13 cellular contexts compared by ENCODE assay signal in the genomic region with DNA sequence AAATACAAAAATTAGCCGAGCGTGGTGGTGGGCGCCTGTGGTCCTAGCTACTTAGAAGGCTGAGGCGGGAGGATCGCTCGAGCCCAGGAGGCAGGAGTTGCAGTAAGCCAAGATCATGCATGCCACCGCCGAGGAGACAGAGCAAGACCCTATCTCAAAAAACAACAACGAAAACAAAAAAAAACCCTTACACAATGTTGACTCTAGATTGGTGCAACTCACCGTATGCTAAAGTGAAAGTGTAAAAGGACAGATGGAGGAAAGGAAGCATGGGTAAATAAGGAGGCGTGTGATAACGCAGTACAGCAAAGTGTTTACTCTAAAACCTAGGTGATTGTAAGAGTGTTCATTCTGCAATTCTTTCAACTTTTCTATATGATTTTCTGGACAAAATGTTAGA. TPM values are rescaled to one million over a fixed set of nuclear protein-coding genes. Genes with fewer than 3 reads are reported as not detected.
DNase-seq lines count a peak whose midpoint lies in the region; ATAC-seq and TF ChIP-seq lines count a peak whose summit lies in the region.
"Had no signal": no experiment of that assay in that cellular context is flagged by ENCODE, and none has a peak within 500 bp of the region (broad histone marks: within the 10 kb centered on the region; RNA-seq: fewer than 3 reads in every experiment).

No MANE protein-coding gene starts in this region.

- DNase-seq in NCI-H2171 treated with DMSO at 0.1 percent for 48 hours (lab: John Stamatoyannopoulos, UW) (peak; percentile 47), NCI-H2171 (lab: John Stamatoyannopoulos, UW) (no peak), memory B cell (ENCODE audit: low spot score in 2 of 2) (no peak), MCF 10A (ENCODE audit: unreplicated experiment) (no peak), MG63 (no peak), coronary artery (ENCODE audit: low spot score) (no peak)
- DNase-seq: H9, heart left ventricle, midbrain, small intestine had no signal

- no peak for TF ChIP-seq CTCF in MCF 10A (IDR thresholded peaks at IDR 0.05; ENCODE audit: unreplicated experiment)
- TF ChIP-seq CTCF in coronary artery (IDR thresholded peaks at IDR 0.05), result no peak

- H3K4me3 Mint-ChIP-seq in IgD-negative memory B cell, result peak overlapping the region; percentile 56 to 91 (median 88)
- H3K4me3 Mint-ChIP-seq in memory B cell, result peak overlapping the region; percentile 92
- no peak overlapping the region for H3K4me3 Mint-ChIP-seq in MCF 10A (ENCODE audit: unreplicated experiment)
- H3K4me3 Mint-ChIP-seq: H9 had no signal

- H3K4me1 Mint-ChIP-seq in IgD-negative memory B cell, result peaks cover 13 to 15% (median 15%) of the 10 kb centered on the region in 3 donors
- H3K4me1 Mint-ChIP-seq in memory B cell, result peaks cover 15% of the 10 kb centered on the region
- no peaks in the 10 kb centered on the region for H3K4me1 Mint-ChIP-seq in MCF 10A (ENCODE audit: insufficient read depth, unreplicated experiment)

- H3K36me3 Mint-ChIP-seq in IgD-negative memory B cell (peaks cover 2% of the 10 kb centered on the region), memory B cell (no peaks in the 10 kb centered on the region), MCF 10A (ENCODE audit: insufficient read depth, unreplicated experiment) (no peaks in the 10 kb centered on the region)

- peaks cover 3% of the 10 kb centered on the region; the same call in 1 of the 2 replicates for H3K9me3 ChIP-seq in MG63
- H3K9me3 ChIP-seq: heart left ventricle had no signal

- H3K4me3 ChIP-seq in MG63 (no peak overlapping the region), coronary artery (no peak overlapping the region)
- H3K4me3 ChIP-seq: heart left ventricle had no signal

- no peaks in the 10 kb centered on the region for H3K27me3 Mint-ChIP-seq in IgD-negative memory B cell
- H3K27me3 Mint-ChIP-seq in memory B cell, result no peaks in the 10 kb centered on the region
- H3K27me3 Mint-ChIP-seq in MCF 10A (ENCODE audit: insufficient read depth, unreplicated experiment), result no peaks in the 10 kb centered on the region

- H3K27me3 ChIP-seq in MG63, result no peaks in the 10 kb centered on the region

- H3K27ac Mint-ChIP-seq in IgD-negative memory B cell (peak overlapping the region in 2 of 3 donors; percentile 0 to 86), memory B cell (peak overlapping the region; percentile 88), MCF 10A (ENCODE audit: low read depth, unreplicated experiment) (no peak overlapping the region)
- H3K27ac Mint-ChIP-seq: H9 had no signal

- POLR2A ChIA-PET in MCF 10A (lab: Yijun Ruan, JAX), result interaction anchor here (1.6 kb wide), 1 partner anchor 25 kb away, joined by 3 read pairs; no protein-coding TSS in a partner anchor

- intact Hi-C loops in MCF 10A (cut with micrococcal nuclease), result no loop called here

- no peaks in the 10 kb centered on the region for H3K36me3 ChIP-seq in MG63
- H3K36me3 ChIP-seq: heart left ventricle had no signal

- no peaks in the 10 kb centered on the region for H3K9me3 Mint-ChIP-seq in IgD-negative memory B cell
- no peaks in the 10 kb centered on the region for H3K9me3 Mint-ChIP-seq in memory B cell
- H3K9me3 Mint-ChIP-seq in MCF 10A (ENCODE audit: unreplicated experiment), result no peaks in the 10 kb centered on the region
- H3K9me3 Mint-ChIP-seq: H9 had no signal

- peak; percentile 59 for ATAC-seq in GM21367 (IDR thresholded peaks at IDR 0.05; ENCODE audit: unreplicated experiment)
- ATAC-seq in memory B cell (ENCODE audit: low read depth), result peak; percentile 57
- ATAC-seq: heart left ventricle had no signal

- CTCF ChIA-PET in MCF 10A (lab: Yijun Ruan, JAX), result interaction anchor here (0.6 kb wide), 1 partner anchor 1378 kb away, joined by 3 read pairs; no protein-coding TSS in a partner anchor

- BruUV-seq in MCF 10A (replicated peaks; lab: Mats Ljungman, UMichigan), result no TSS peak

- no peak overlapping the region for H3K27ac ChIP-seq in coronary artery
- H3K27ac ChIP-seq: 22Rv1, heart left ventricle had no signal

RNA-seq across cellular contexts. Expression of a gene that starts 15.9 kb away (rescaled TPM):
- polyA plus RNA-seq in IgD-negative memory B cell, result 53.7 TPM
- 64.7 and 77.0 TPM in 2 replicates for total RNA-seq in MCF 10A (2022)
- 65.6 and 71.4 TPM in 2 replicates for total RNA-seq in MG63 (2014; rRNA removed; shearing (Covaris generic); ENCODE audit: low replicate concordance)
